Comparison of ENCODE assay signal across 17 cellular contexts in the genomic region with DNA sequence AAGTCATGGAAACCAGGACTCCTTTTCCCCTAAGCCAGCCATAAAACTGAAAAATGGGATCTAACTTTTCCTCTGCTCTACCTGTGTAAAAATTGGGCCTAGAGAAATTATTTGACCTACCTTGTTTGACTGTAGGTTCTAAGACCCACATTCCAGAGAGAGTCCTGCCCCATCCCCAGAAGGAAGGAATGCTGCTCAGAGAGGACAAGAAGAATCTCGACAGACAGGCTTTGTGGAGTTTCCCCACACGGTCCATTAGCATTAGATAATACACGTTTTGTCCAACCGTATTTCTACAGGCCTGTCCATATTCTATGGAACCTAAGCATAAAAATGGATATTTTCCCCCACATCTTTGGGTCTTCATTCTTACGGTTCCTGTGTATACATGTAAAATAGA.
DNase-seq lines count a peak whose midpoint lies in the region; ATAC-seq and TF ChIP-seq lines count a peak whose summit lies in the region.
"Had no signal": no experiment of that assay in that cellular context is flagged by ENCODE, and none has a peak within 500 bp of the region (broad histone marks: within the 10 kb centered on the region; RNA-seq: fewer than 3 reads in every experiment).

No MANE protein-coding gene starts in this region.

- H3K27ac ChIP-seq in smooth muscle cell (ENCODE audit: low read depth) (peak overlapping the region; percentile 27), ascending aorta (no peak overlapping the region)
- H3K27ac ChIP-seq: 22Rv1, A549, C4-2B had no signal

- H3K9ac ChIP-seq in smooth muscle cell (ENCODE audit: low read depth): no peak overlapping the region

- no peaks in the 10 kb centered on the region for H3F3A ChIP-seq in smooth muscle cell (ENCODE audit: low read depth)

- ATAC-seq in HG02678 (IDR thresholded peaks at IDR 0.05; ENCODE audit: unreplicated experiment): no peak
- ATAC-seq: A549, GM23338 had no signal

- CTCF ChIA-PET in Caco-2 (lab: Charles Lee): no interaction called here

- peaks cover 14% of the 10 kb centered on the region for H3K9me3 Mint-ChIP-seq in Caco-2 (ENCODE audit: unreplicated experiment)
- H3K9me3 Mint-ChIP-seq: CD4-positive, alpha-beta T cell had no signal

- POLR2A ChIA-PET in Caco-2 (lab: Charles Lee): no interaction called here

- no peaks in the 10 kb centered on the region for H3K27me3 Mint-ChIP-seq in Caco-2 (ENCODE audit: insufficient read depth, unreplicated experiment)

- H3K4me2 ChIP-seq in smooth muscle cell: no peak overlapping the region
- H3K4me2 ChIP-seq: A549, GM23338 had no signal

- H3K4me1 ChIP-seq in Caco-2: peaks cover 43% of the 10 kb centered on the region
- no peaks in the 10 kb centered on the region for H3K4me1 ChIP-seq in smooth muscle cell (ENCODE audit: low read depth)
- H3K4me1 ChIP-seq in ascending aorta: no peaks in the 10 kb centered on the region
- H3K4me1 ChIP-seq: A549 had no signal

- peak; percentile 53 to 58 for DNase-seq in Caco-2
- peak; percentile 67 for DNase-seq in epithelial cell of esophagus (ENCODE audit: low read depth)
- peak; percentile 60 for DNase-seq in islet precursor cell
- DNase-seq in smooth muscle cell (lab: John Stamatoyannopoulos, UW; ENCODE audit: unreplicated experiment): no peak
- DNase-seq in ascending aorta (ENCODE audit: low spot score in 2 of 2): no peak
- DNase-seq in NCI-H1092 treated with DMSO at 0.1 percent for 48 hours (lab: John Stamatoyannopoulos, UW): no peak
- DNase-seq: AML-193; CD4-positive, alpha-beta T cell; DMS153; DMS79; GF-D8; HCEC 1CT had no signal

- BruUV-seq in Caco-2 (replicated peaks; lab: Mats Ljungman, UMichigan): no TSS peak

- H3K27ac Mint-ChIP-seq in Caco-2 (ENCODE audit: unreplicated experiment): peak overlapping the region; percentile 68
- H3K27ac Mint-ChIP-seq: CD4-positive, alpha-beta T cell; GM23338 had no signal

- no peak for TF ChIP-seq CTCF in Caco-2 (IDR thresholded peaks at IDR 0.05; ENCODE audit: insufficient read depth in 1 of 2, low read depth in 1 of 2, low read length in 1 of 2, severe bottlenecking in 1 of 2, unreplicated experiment in 1 of 2)
- no peak for TF ChIP-seq CTCF in epithelial cell of esophagus (IDR thresholded peaks at IDR 0.05; ENCODE audit: insufficient read depth, low read depth, low read length, missing control alignments)
- no peak for TF ChIP-seq CTCF in smooth muscle cell (IDR thresholded peaks at IDR 0.05; ENCODE audit: borderline replicate concordance, insufficient read depth, poor library complexity, severe bottlenecking)
- TF ChIP-seq CTCF in ascending aorta (IDR thresholded peaks at IDR 0.05): no peak

- peaks cover 32% of the 10 kb centered on the region for H3K4me1 Mint-ChIP-seq in Caco-2 (ENCODE audit: low read depth, unreplicated experiment)

- peaks cover 11% of the 10 kb centered on the region for H3K36me3 Mint-ChIP-seq in Caco-2 (ENCODE audit: insufficient read depth, unreplicated experiment)

- intact Hi-C loops in Caco-2 (cut with micrococcal nuclease; ENCODE audit: unreplicated experiment) (no loop called here), ascending aorta (cut with DNase I) (no loop called here)

- H3K36me3 ChIP-seq in Caco-2 (ENCODE audit: control insufficient read depth, insufficient read depth, low read length): no peaks in the 10 kb centered on the region
- no peaks in the 10 kb centered on the region for H3K36me3 ChIP-seq in smooth muscle cell (ENCODE audit: low read depth)
- no peaks in the 10 kb centered on the region for H3K36me3 ChIP-seq in ascending aorta

- no peak overlapping the region for H2AFZ ChIP-seq in smooth muscle cell (ENCODE audit: low read depth)
- H2AFZ ChIP-seq: GM23338 had no signal

- H4K20me1 ChIP-seq in smooth muscle cell (ENCODE audit: low read depth): no peaks in the 10 kb centered on the region

- H3K4me3 ChIP-seq in Caco-2 (ENCODE audit: low read depth, low read length) (no peak overlapping the region), epithelial cell of esophagus (ENCODE audit: low read length) (no peak overlapping the region), smooth muscle cell (no peak overlapping the region), ascending aorta (no peak overlapping the region)
- H3K4me3 ChIP-seq: A549, GM23338 had no signal

- no peak overlapping the region for H3K4me3 Mint-ChIP-seq in Caco-2 (ENCODE audit: unreplicated experiment)
- H3K4me3 Mint-ChIP-seq: CD4-positive, alpha-beta T cell; GM23338 had no signal

- H3K79me2 ChIP-seq in smooth muscle cell (ENCODE audit: low read depth): no peaks in the 10 kb centered on the region

- WGBS in smooth muscle cell (ENCODE audit: low lambda C conversion rate): 64% methylated on average over 5 of the region's 5 CpGs

- H3K27me3 ChIP-seq in Caco-2 (replicated peaks; ENCODE audit: control insufficient read depth, insufficient read depth, low read length) (no peaks in the 10 kb centered on the region; the same call in 1 of the 2 replicates), smooth muscle cell (ENCODE audit: low read depth) (no peaks in the 10 kb centered on the region), ascending aorta (no peaks in the 10 kb centered on the region)

- H3K9me3 ChIP-seq in Caco-2: no peaks in the 10 kb centered on the region
- no peaks in the 10 kb centered on the region for H3K9me3 ChIP-seq in smooth muscle cell (replicated peaks; ENCODE audit: low read depth)
- H3K9me3 ChIP-seq in ascending aorta: no peaks in the 10 kb centered on the region
- H3K9me3 ChIP-seq: A549 had no signal

Comparison
In these comparisons a context has a peak if more than half of its experiments do, and no peak if none do; other contexts are left out.
1. DNase-seq: peak in Caco-2 (2 of 2), epithelial cell of esophagus (single experiment) and islet precursor cell (single experiment); none in smooth muscle cell (single experiment), ascending aorta (0 of 2) and NCI-H1092 treated with DMSO at 0.1 percent for 48 hours (single experiment).